In the genomic region with DNA sequence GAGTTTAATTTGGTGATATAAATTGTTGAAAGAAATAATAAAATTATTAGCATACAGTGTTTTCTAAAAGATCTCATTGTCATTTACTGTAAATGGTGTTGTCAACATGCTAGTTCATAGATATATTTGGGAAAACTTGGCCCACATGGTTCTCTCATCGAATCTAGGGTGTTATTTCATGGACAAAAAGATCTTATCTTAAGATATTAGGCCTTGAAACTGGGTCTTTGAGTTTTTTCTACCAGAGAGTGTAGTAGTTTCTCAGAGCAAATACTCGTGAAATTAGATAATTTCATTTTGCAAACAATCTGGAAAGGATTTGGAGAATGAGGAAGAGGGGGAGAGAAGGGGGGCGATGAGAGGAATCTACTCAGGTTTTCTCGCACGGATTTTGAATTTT, we compare ENCODE assay signal across 6 cellular contexts.
"Had no signal": no experiment of that assay in that cellular context is flagged by ENCODE, and none has a peak within 500 bp of the region (broad histone marks: within the 10 kb centered on the region; RNA-seq: fewer than 3 reads in every experiment).

No MANE protein-coding gene starts in this region.

- H3K4me3 ChIP-seq: K562 had no signal

- H3K36me3 Mint-ChIP-seq: IgD-negative memory B cell had no signal

- H3K27me3 Mint-ChIP-seq: IgD-negative memory B cell had no signal

- H3K4me3 Mint-ChIP-seq: IgD-negative memory B cell had no signal

- H3K27ac Mint-ChIP-seq: IgD-negative memory B cell had no signal

- DNase-seq: IMR-90, KBM-7 had no signal

- H3K9me3 Mint-ChIP-seq: IgD-negative memory B cell had no signal

- ATAC-seq: HepG2, K562 had no signal

- H3K4me1 Mint-ChIP-seq: IgD-negative memory B cell had no signal

- H3K27ac ChIP-seq: HL-60 had no signal
